In genomic region chr22:40042312-40042711, GRCh38 we compare ENCODE assay signal across 21 cellular contexts. TPM values are rescaled to one million over a fixed set of nuclear protein-coding genes. Genes with fewer than 3 reads are reported as not detected.
DNase-seq lines count a peak whose midpoint lies in the region; ATAC-seq and TF ChIP-seq lines count a peak whose summit lies in the region.
"Had no signal": no experiment of that assay in that cellular context is flagged by ENCODE, and none has a peak within 500 bp of the region (broad histone marks: within the 10 kb centered on the region; RNA-seq: fewer than 3 reads in every experiment).

No MANE protein-coding gene starts in this region.

- POLR2A ChIA-PET in HEK293 (lab: Yijun Ruan, JAX), result no interaction called here

- TF ChIP-seq POLR2A in esophagus squamous epithelium (IDR thresholded peaks at IDR 0.05), result no peak
- no peak for TF ChIP-seq POLR2A in suprapubic skin (IDR thresholded peaks at IDR 0.05)

- WGBS in esophagus squamous epithelium, 2 donors, result 68 to 71% methylated on average over 4 of the region's 4 CpGs
- 87% methylated on average over 4 of the region's 4 CpGs for WGBS in suprapubic skin

- no peak for TF ChIP-seq EP300 in suprapubic skin (IDR thresholded peaks at IDR 0.05)

- no peak for ATAC-seq in left lung
- ATAC-seq: natural killer cell treated with Interleukin-12 subunit alpha and Interleukin-12 subunit beta and Interleukin-15 and Interleukin-18, amount 100 ng/mL, for 72 hours had no signal

- no peak for TF ChIP-seq CTCF in C4-2B (conservative IDR thresholded peaks at IDR 0.05)
- TF ChIP-seq CTCF in HEK293 (tag by site-specific recombination; IDR thresholded peaks at IDR 0.05), result no peak
- TF ChIP-seq CTCF in esophagus squamous epithelium (IDR thresholded peaks at IDR 0.05), result no peak
- TF ChIP-seq CTCF in suprapubic skin (IDR thresholded peaks at IDR 0.05), result no peak
- no peak for TF ChIP-seq CTCF in left lung (IDR thresholded peaks at IDR 0.05)

- CTCF ChIA-PET in HEK293 (lab: Yijun Ruan, JAX), result interaction anchor here (3.2 to 7.1 kb wide), 2 partner anchors 17 to 306 kb away, joined by 28 to 50 read pairs; no protein-coding TSS in a partner anchor

- H3K9me3 ChIP-seq in HEK293 (ENCODE audit: control insufficient read depth, insufficient read depth, low read depth, low read length) (no peaks in the 10 kb centered on the region), esophagus squamous epithelium (no peaks in the 10 kb centered on the region), suprapubic skin (no peaks in the 10 kb centered on the region), left lung (no peaks in the 10 kb centered on the region)
- H3K9me3 ChIP-seq: BE2C, transverse colon had no signal

- H3K27ac ChIP-seq in C4-2B (peak overlapping the region; percentile 91), HEK293 (ENCODE audit: extremely low read depth, low read depth, low read length) (no peak overlapping the region), esophagus squamous epithelium (peak overlapping the region; percentile 87 to 98 (median 96)), suprapubic skin (peak overlapping the region; percentile 95), left lung (no peak overlapping the region)

- H3K4me1 ChIP-seq in HEK293 (ENCODE audit: control insufficient read depth, insufficient read depth, low read length) (peaks cover 20% of the 10 kb centered on the region), esophagus squamous epithelium (peaks cover 30 to 77% (median 48%) of the 10 kb centered on the region in 3 donors), suprapubic skin (peaks cover 60% of the 10 kb centered on the region), left lung (peaks cover 10 to 17% of the 10 kb centered on the region in 2 donors)

- intact Hi-C loops in esophagus squamous epithelium (cut with DNase I) (loop anchor here (5.0 kb wide), 1 partner anchor 305 kb away; the partner anchor contains the start of gene ADSL), left lung (cut with DNase I) (loop anchor here (5.0 to 10.0 kb wide), 2 partner anchors 292 to 305 kb away; partner anchors contain the start of gene ADSL (in 1 of the 2))

- no peak overlapping the region for H3K4me3 ChIP-seq in HEK293 (ENCODE audit: low read depth, low read length)
- no peak overlapping the region for H3K4me3 ChIP-seq in esophagus squamous epithelium
- no peak overlapping the region for H3K4me3 ChIP-seq in suprapubic skin
- no peak overlapping the region for H3K4me3 ChIP-seq in left lung
- H3K4me3 ChIP-seq: transverse colon had no signal

- H3K36me3 ChIP-seq in HEK293 (ENCODE audit: control insufficient read depth in 2 of 2, insufficient read depth in 1 of 2, low read length in 2 of 2), result no peaks in the 10 kb centered on the region
- H3K36me3 ChIP-seq in esophagus squamous epithelium, result no peaks in the 10 kb centered on the region
- no peaks in the 10 kb centered on the region for H3K36me3 ChIP-seq in suprapubic skin
- no peaks in the 10 kb centered on the region for H3K36me3 ChIP-seq in left lung
- H3K36me3 ChIP-seq: BE2C, transverse colon had no signal

- no peak for DNase-seq in esophagus squamous epithelium (lab: John Stamatoyannopoulos, UW)
- no peak for DNase-seq in suprapubic skin (ENCODE audit: low spot score in 2 of 2)
- DNase-seq in left lung, result no peak
- DNase-seq in DMS153 (lab: John Stamatoyannopoulos, UW), result no peak
- DNase-seq in EL, result no peak
- DNase-seq: activated naive CD4-positive, alpha-beta T cell treated with anti-CD3 and anti-CD28 coated beads for 36 hours; activated T-cell treated with anti-CD3 and anti-CD28 coated beads for 4 hours; BE2C; GOT3; midbrain; NCI-H1436; NCI-H2171; NCI-H69; Right ventricle myocardium superior; stimulated activated naive CD4-positive, alpha-beta T cell had no signal

- H3K27me3 ChIP-seq in esophagus squamous epithelium (no peaks in the 10 kb centered on the region), suprapubic skin (no peaks in the 10 kb centered on the region), left lung (peaks cover 0 to 25% of the 10 kb centered on the region in 2 donors)

TF ChIP-seq in HEK293, 187 proteins besides CTCF, POLR2A, EP300 and RAD21:
- TF ChIP-seq ZNF513 (tag by site-specific recombination; IDR thresholded peaks at IDR 0.05), result no peak
- 0 out of 2 replicates have a peak, but pooled peaks have one; percentile 22 for TF ChIP-seq ZBTB17 (tag by site-specific recombination; IDR thresholded peaks at IDR 0.05)

RNA-seq across cellular contexts. Expression of gene FAM83F, which starts 47.6 kb away (rescaled TPM):
- 10 to 100 TPM; 25.5 to 39.2 (median 29.6) TPM for total RNA-seq in esophagus squamous epithelium
- 10 to 100 TPM; 54.5 to 78.1 (median 69.3) TPM for total RNA-seq in suprapubic skin
- under 1 TPM; 0.64 to 0.73 TPM for total RNA-seq in left lung
- total RNA-seq: M059J, OCI-LY7 had no signal

Comparison
In these comparisons a context has a peak if more than half of its experiments do, and no peak if none do; other contexts are left out.
1. H3K27ac ChIP-seq: peak in C4-2B (single experiment), esophagus squamous epithelium (4 of 4) and suprapubic skin (single experiment); none in HEK293 (single experiment) and left lung (0 of 2).
2. RNA of gene FAM83F, which starts 47.6 kb away (total RNA-seq): 54.5 to 78.1 TPM in suprapubic skin and 25.5 to 39.2 TPM in esophagus squamous epithelium; 0.64 to 0.73 TPM in left lung; every median in the first group is over 10 times any median in the second.